Comparison of ENCODE assay signal across 39 cellular contexts in the genomic region with DNA sequence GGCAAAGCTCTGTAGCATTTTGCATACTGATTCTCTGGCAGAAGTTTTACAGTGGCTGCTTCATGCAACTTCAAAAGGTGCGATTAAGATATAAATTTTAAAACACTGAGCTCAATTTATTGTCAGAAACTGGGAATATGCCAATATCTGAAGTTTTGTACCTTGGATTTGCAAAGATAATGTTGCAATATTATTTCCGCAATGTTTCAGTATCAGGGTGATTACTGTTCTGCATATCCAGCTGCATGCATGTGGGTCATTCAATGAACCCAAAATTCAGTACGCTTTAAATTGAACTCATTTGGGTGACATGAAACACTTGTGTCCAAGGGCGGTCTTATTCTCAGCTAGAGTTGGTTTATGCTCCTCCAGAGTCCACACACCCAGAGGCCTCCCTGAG. TPM values are rescaled to one million over a fixed set of nuclear protein-coding genes. Genes with fewer than 3 reads are reported as not detected.
"Had no signal": no experiment of that assay in that cellular context is flagged by ENCODE, and none has a peak within 500 bp of the region (broad histone marks: within the 10 kb centered on the region; RNA-seq: fewer than 3 reads in every experiment).

No MANE protein-coding gene starts in this region.

- H3K4me3 ChIP-seq: adrenal gland, body of pancreas, breast epithelium had no signal

- ATAC-seq: activated CD8-positive, alpha-beta T cell treated with anti-CD3 and anti-CD28 coated beads for 36 hours; activated naive CD4-positive, alpha-beta T cell treated with anti-CD3 and anti-CD28 coated beads, Interleukin-2, amount 50 U/mL, for 72 hours; activated T-cell treated with anti-CD3 and anti-CD28 coated beads, Interleukin-2, amount 50 U/mL, for 4 hours; activated T-cell treated with anti-CD3 and anti-CD28 coated beads, Interleukin-2, amount 50 U/mL, for 72 hours; activated T-helper 17 cell treated with anti-CD3 and anti-CD28 coated beads, Interleukin-2, amount 50 U/mL, for 72 hours; body of pancreas had no signal

- H3K27me3 ChIP-seq: adrenal gland, body of pancreas, brain microvascular endothelial cell, breast epithelium had no signal

- H3K4me1 Mint-ChIP-seq: activated B cell treated with CpG ODN at 0.5 μM for 24 hours; activated CD4-positive, alpha-beta T cell treated with anti-CD3 and anti-CD28 coated beads, Interleukin-2, amount 10 ng/mL, durations not matched to agents 24 days and 14 days; activated T-helper 17 cell treated with anti-CD3 and anti-CD28 coated beads, Interleukin-2, amount 50 U/mL, for 72 hours had no signal

- DNase-seq: activated B cell treated with CpG ODN at 0.5 μM for 24 hours; activated CD4-positive, alpha-beta memory T cell treated with anti-CD3 and anti-CD28 coated beads for 36 hours; activated CD4-positive, alpha-beta T cell treated with anti-CD3 and anti-CD28 coated beads for 4 hours; activated CD4-positive, alpha-beta T cell treated with anti-CD3 and anti-CD28 coated beads, Interleukin-2, amount 10 ng/mL, durations not matched to agents 24 days and 14 days; activated CD4-positive, alpha-beta T cell treated with anti-CD3 and anti-CD28 coated beads, Interleukin-2, amount 50 U/mL, for 1 hour; activated CD4-positive, alpha-beta T cell treated with anti-CD3 and anti-CD28 coated beads, Interleukin-2, amount 50 U/mL, for 4 hours; activated CD4-positive, CD25-positive, alpha-beta regulatory T cell treated with anti-CD3 and anti-CD28 coated beads, Interleukin-2, amount 50 U/mL, for 72 hours; activated CD8-positive, alpha-beta memory T cell treated with anti-CD3 and anti-CD28 coated beads, Interleukin-2, amount 50 U/mL, for 4 hours; activated CD8-positive, alpha-beta T cell treated with anti-CD3 and anti-CD28 coated beads for 36 hours; activated effector memory CD4-positive, alpha-beta T cell treated with anti-CD3 and anti-CD28 coated beads, Interleukin-2, amount 50 U/mL, for 16 hours; activated gamma-delta T cell treated with Interleukin-2 at 50 U/mL for 16 hours; activated naive CD4-positive, alpha-beta T cell; activated naive CD4-positive, alpha-beta T cell treated with anti-CD3 and anti-CD28 coated beads for 36 hours; activated naive CD4-positive, alpha-beta T cell treated with anti-CD3 and anti-CD28 coated beads, Interleukin-2, amount 50 U/mL, for 16 hours; activated naive CD8-positive, alpha-beta T cell treated with anti-CD3 and anti-CD28 coated beads for 36 hours; activated T-cell treated with anti-CD3 and anti-CD28 coated beads for 4 hours; activated T-cell treated with anti-CD3 and anti-CD28 coated beads, Interleukin-2, amount 50 U/mL, for 1 hour; activated T-cell treated with anti-CD3 and anti-CD28 coated beads, Interleukin-2, amount 50 U/mL, for 4 hours; activated T-cell treated with anti-CD3 and anti-CD28 coated beads, Interleukin-2, amount 50 U/mL, for 72 hours; adrenal gland; amniotic stem cell; aorta; body of pancreas; brain microvascular endothelial cell; central memory CD4-positive, alpha-beta T cell; T-helper 1 cell; T-helper 2 cell; T-helper 9 cell had no signal

- H3K9me3 ChIP-seq: adrenal gland, body of pancreas, breast epithelium had no signal

- H3K27ac Mint-ChIP-seq: activated B cell treated with CpG ODN at 0.5 μM for 24 hours; activated CD4-positive, alpha-beta memory T cell treated with anti-CD3 and anti-CD28 coated beads for 36 hours; activated CD4-positive, alpha-beta T cell treated with anti-CD3 and anti-CD28 coated beads, Interleukin-2, amount 10 ng/mL, durations not matched to agents 24 days and 14 days; activated CD8-positive, alpha-beta T cell treated with anti-CD3 and anti-CD28 coated beads for 36 hours; activated naive CD4-positive, alpha-beta T cell treated with anti-CD3 and anti-CD28 coated beads for 36 hours; activated naive CD4-positive, alpha-beta T cell treated with anti-CD3 and anti-CD28 coated beads, Interleukin-2, amount 50 U/mL, for 72 hours; activated naive CD8-positive, alpha-beta T cell treated with anti-CD3 and anti-CD28 coated beads for 36 hours; activated T-cell treated with anti-CD3 and anti-CD28 coated beads, Interleukin-2, amount 50 U/mL, for 72 hours; activated T-helper 1 cell treated with anti-CD3 and anti-CD28 coated beads, Interleukin-12 subunit alpha, Interleukin-12 subunit beta, Interleukin-2, Interleukin-4 antibody, amounts not matched to agents 30 ng/mL and 10 ng/mL and 1 ng/mL, durations not matched to agents 14 hours and 24 hours and 36 hours; activated T-helper 17 cell treated with anti-CD3 and anti-CD28 coated beads, Interleukin-2, amount 50 U/mL, for 72 hours; T-helper 1 cell treated with Interleukin-12 subunit alpha and Interleukin-12 subunit beta and Interleukin-4 antibody, amounts not matched to agents 30 μg/mL and 1 μg/mL, for 36 hours; T-helper 2 cell treated with Interferon-gamma antibody and Interleukin-4, amounts not matched to agents 5 μg/mL and 100 μg/mL, for 36 hours had no signal

- H3K4me3 Mint-ChIP-seq: activated B cell treated with CpG ODN at 0.5 μM for 24 hours; activated CD4-positive, alpha-beta memory T cell treated with anti-CD3 and anti-CD28 coated beads for 36 hours; activated CD4-positive, alpha-beta T cell treated with anti-CD3 and anti-CD28 coated beads, Interleukin-2, amount 10 ng/mL, durations not matched to agents 24 days and 14 days; activated CD8-positive, alpha-beta T cell treated with anti-CD3 and anti-CD28 coated beads for 36 hours; activated naive CD4-positive, alpha-beta T cell treated with anti-CD3 and anti-CD28 coated beads for 36 hours; activated naive CD8-positive, alpha-beta T cell treated with anti-CD3 and anti-CD28 coated beads for 36 hours; activated T-cell treated with anti-CD3 and anti-CD28 coated beads, Interleukin-2, amount 50 U/mL, for 4 hours; activated T-cell treated with anti-CD3 and anti-CD28 coated beads, Interleukin-2, amount 50 U/mL, for 72 hours; activated T-helper 1 cell treated with anti-CD3 and anti-CD28 coated beads, Interleukin-12 subunit alpha, Interleukin-12 subunit beta, Interleukin-2, Interleukin-4 antibody, amounts not matched to agents 30 ng/mL and 10 ng/mL and 1 ng/mL, durations not matched to agents 14 hours and 24 hours and 36 hours; activated T-helper 17 cell treated with anti-CD3 and anti-CD28 coated beads, Interleukin-2, amount 50 U/mL, for 72 hours; T-helper 1 cell treated with Interleukin-12 subunit alpha and Interleukin-12 subunit beta and Interleukin-4 antibody, amounts not matched to agents 30 μg/mL and 1 μg/mL, for 36 hours; T-helper 2 cell treated with Interferon-gamma antibody and Interleukin-4, amounts not matched to agents 5 μg/mL and 100 μg/mL, for 36 hours had no signal

- H3K4me1 ChIP-seq: adrenal gland, breast epithelium had no signal

- H3K36me3 Mint-ChIP-seq: activated CD4-positive, alpha-beta memory T cell treated with anti-CD3 and anti-CD28 coated beads for 36 hours; activated naive CD4-positive, alpha-beta T cell treated with anti-CD3 and anti-CD28 coated beads, Interleukin-2, amount 50 U/mL, for 72 hours; activated naive CD8-positive, alpha-beta T cell treated with anti-CD3 and anti-CD28 coated beads for 36 hours had no signal

- H3K27me3 Mint-ChIP-seq: activated naive CD8-positive, alpha-beta T cell treated with anti-CD3 and anti-CD28 coated beads for 36 hours had no signal

- H3K9me3 Mint-ChIP-seq: activated B cell treated with CpG ODN at 0.5 μM for 24 hours; activated CD8-positive, alpha-beta T cell treated with anti-CD3 and anti-CD28 coated beads for 36 hours; activated naive CD4-positive, alpha-beta T cell treated with anti-CD3 and anti-CD28 coated beads, Interleukin-2, amount 50 U/mL, for 72 hours; activated T-cell treated with anti-CD3 and anti-CD28 coated beads, Interleukin-2, amount 50 U/mL, for 72 hours; activated T-helper 1 cell treated with anti-CD3 and anti-CD28 coated beads, Interleukin-12 subunit alpha, Interleukin-12 subunit beta, Interleukin-2, Interleukin-4 antibody, amounts not matched to agents 30 ng/mL and 10 ng/mL and 1 ng/mL, durations not matched to agents 14 hours and 24 hours and 36 hours; activated T-helper 17 cell treated with anti-CD3 and anti-CD28 coated beads, Interleukin-2, amount 50 U/mL, for 72 hours; T-helper 1 cell treated with Interleukin-12 subunit alpha and Interleukin-12 subunit beta and Interleukin-4 antibody, amounts not matched to agents 30 μg/mL and 1 μg/mL, for 36 hours had no signal

- FAIRE-seq: astrocyte, TTC549 had no signal

- H3K36me3 ChIP-seq: adrenal gland, brain microvascular endothelial cell, breast epithelium had no signal

- H3K27ac ChIP-seq: adrenal gland, body of pancreas, brain microvascular endothelial cell, breast epithelium, VCaP had no signal

RNA-seq across cellular contexts. Expression of gene C4orf17, which starts 26.9 kb away (rescaled TPM):
- total RNA-seq: activated B cell treated with CpG ODN at 0.5 μM for 24 hours; activated CD4-positive, alpha-beta memory T cell treated with anti-CD3 and anti-CD28 coated beads for 36 hours; activated CD4-positive, alpha-beta T cell treated with anti-CD3 and anti-CD28 coated beads, Interleukin-2, amount 10 ng/mL, durations not matched to agents 24 days and 14 days; activated CD8-positive, alpha-beta memory T cell treated with anti-CD3 and anti-CD28 coated beads for 36 hours; activated CD8-positive, alpha-beta T cell treated with anti-CD3 and anti-CD28 coated beads for 36 hours; activated naive CD4-positive, alpha-beta T cell treated with anti-CD3 and anti-CD28 coated beads for 36 hours; activated naive CD4-positive, alpha-beta T cell treated with anti-CD3 and anti-CD28 coated beads, Interleukin-2, amount 50 U/mL, for 72 hours; activated naive CD8-positive, alpha-beta T cell treated with anti-CD3 and anti-CD28 coated beads for 36 hours; activated T-cell treated with anti-CD3 and anti-CD28 coated beads, Interleukin-2, amount 50 U/mL, for 4 hours; activated T-helper 1 cell treated with anti-CD3 and anti-CD28 coated beads, Interleukin-12 subunit alpha, Interleukin-12 subunit beta, Interleukin-2, Interleukin-4 antibody, amounts not matched to agents 30 ng/mL and 10 ng/mL and 1 ng/mL, durations not matched to agents 14 hours and 24 hours and 36 hours; activated T-helper 17 cell treated with anti-CD3 and anti-CD28 coated beads, Interleukin-2, amount 50 U/mL, for 72 hours; adrenal gland; aorta; astrocyte; body of pancreas; breast epithelium; cardiac septum had no signal
- polyA plus RNA-seq: adrenal gland, aorta had no signal

RNA-seq across cellular contexts. Expression of gene MTTP, which starts 37.0 kb away (rescaled TPM):
- total RNA-seq: activated CD4-positive, alpha-beta memory T cell treated with anti-CD3 and anti-CD28 coated beads for 36 hours; activated CD4-positive, alpha-beta T cell treated with anti-CD3 and anti-CD28 coated beads, Interleukin-2, amount 10 ng/mL, durations not matched to agents 24 days and 14 days; activated CD8-positive, alpha-beta memory T cell treated with anti-CD3 and anti-CD28 coated beads for 36 hours; activated T-cell treated with anti-CD3 and anti-CD28 coated beads, Interleukin-2, amount 50 U/mL, for 4 hours; activated T-helper 1 cell treated with anti-CD3 and anti-CD28 coated beads, Interleukin-12 subunit alpha, Interleukin-12 subunit beta, Interleukin-2, Interleukin-4 antibody, amounts not matched to agents 30 ng/mL and 10 ng/mL and 1 ng/mL, durations not matched to agents 14 hours and 24 hours and 36 hours; body of pancreas had no signal
